1 cellular context compared by ENCODE assay signal in the genomic region with DNA sequence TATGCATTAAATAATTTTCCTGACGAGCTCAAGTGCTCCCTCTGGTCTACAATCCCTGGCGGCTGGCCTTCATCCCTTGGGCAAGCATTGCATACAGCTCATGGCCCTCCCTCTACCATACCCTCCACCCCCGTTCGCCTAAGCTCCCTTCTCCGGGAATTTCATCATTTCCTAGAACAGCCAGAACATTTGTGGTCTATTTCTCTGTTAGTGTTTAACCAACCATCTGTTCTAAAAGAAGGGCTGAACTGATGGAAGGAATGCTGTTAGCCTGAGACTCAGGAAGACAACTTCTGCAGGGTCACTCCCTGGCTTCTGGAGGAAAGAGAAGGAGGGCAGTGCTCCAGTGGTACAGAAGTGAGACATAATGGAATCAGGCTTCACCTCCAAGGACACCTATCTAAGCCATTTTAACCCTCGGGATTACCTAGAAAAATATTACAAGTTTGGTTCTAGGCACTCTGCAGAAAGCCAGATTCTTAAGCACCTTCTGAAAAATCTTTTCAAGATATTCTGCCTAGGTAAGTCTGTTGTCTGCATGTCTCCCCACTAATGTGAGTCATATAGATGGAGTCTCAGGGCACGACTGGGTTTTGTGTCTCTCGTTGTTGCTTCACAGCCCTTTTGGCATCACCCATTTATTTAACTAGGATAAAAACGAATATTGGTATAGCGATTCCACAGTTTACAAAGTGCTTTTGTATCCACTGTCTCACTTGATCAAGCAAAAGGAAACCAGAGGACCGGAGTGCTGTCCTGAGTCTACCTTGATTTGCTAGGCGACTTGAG.
TF ChIP-seq lines count a peak whose summit lies in the region.

TSS of gene NNMT (plus strand) at position 210 of the 789 bp plus-strand sequence. CDS start at position 368, 158 bp downstream.

TF ChIP-seq in endothelial cell of umbilical vein, 7 proteins besides CTCF, POLR2A, EP300 and RAD21 (continued from another document):
- TF ChIP-seq JUN (IDR thresholded peaks at IDR 0.05; ENCODE audit: borderline replicate concordance, insufficient read depth, insufficient read length, low read depth) (peak; percentile 2), MYC (IDR thresholded peaks at IDR 0.05; ENCODE audit: low read depth, low read length) (no peak), GATA2 (IDR thresholded peaks at IDR 0.05; ENCODE audit: insufficient read depth, insufficient read length, low read depth, low read length) (no peak)
